In genomic region chr3:57126244-57126643, GRCh38 we compare ENCODE assay signal across 28 cellular contexts. TPM values are rescaled to one million over a fixed set of nuclear protein-coding genes. Genes with fewer than 3 reads are reported as not detected.
A peak's percentile ranks its signal among the peaks of the same experiment; 100 is the strongest.
DNase-seq lines count a peak whose midpoint lies in the region; ATAC-seq lines count a peak whose summit lies in the region.
"Had no signal": no experiment of that assay in that cellular context is flagged by ENCODE, and none has a peak within 500 bp of the region (broad histone marks: within the 10 kb centered on the region; RNA-seq: fewer than 3 reads in every experiment).

No MANE protein-coding gene starts in this region.

- H3K9me3 Mint-ChIP-seq in activated T-helper 17 cell treated with anti-CD3 and anti-CD28 coated beads, Interleukin-2, amount 50 U/mL, for 72 hours: no peaks in the 10 kb centered on the region
- H3K9me3 Mint-ChIP-seq: activated naive CD4-positive, alpha-beta T cell treated with anti-CD3 and anti-CD28 coated beads, Interleukin-2, amount 50 U/mL, for 72 hours; stimulated activated effector memory CD8-positive, alpha-beta T cell treated with anti-CD3 and anti-CD28 coated beads, Interleukin-12 subunit alpha, Interleukin-12 subunit beta, amount 100 ng/mL, for 72 hours had no signal

- H3K4me1 ChIP-seq in NT2/D1 (ENCODE audit: insufficient read depth, insufficient read length) (peaks cover 6% of the 10 kb centered on the region), iPS-20b (ENCODE audit: insufficient read depth, low read length) (peaks cover 56% of the 10 kb centered on the region), rectal smooth muscle tissue (ENCODE audit: control insufficient read depth, insufficient read depth, low read length) (peaks cover 34% of the 10 kb centered on the region)

- H3K9ac ChIP-seq in NT2/D1 (ENCODE audit: insufficient read length, low read depth) (no peak overlapping the region), iPS-20b (ENCODE audit: low read depth, low read length) (peak overlapping the region; percentile 21; the same call in 1 of the 2 replicates), rectal smooth muscle tissue (ENCODE audit: low read length) (no peak overlapping the region)
- H3K9ac ChIP-seq: BLaER1 treated with 17β-estradiol and CSF1 and Interleukin-3, amounts not matched to agents 10 nM and 100 nM; GM23248 had no signal

- H3K27ac ChIP-seq in iPS-20b (ENCODE audit: low read length) (no peak overlapping the region), rectal smooth muscle tissue (ENCODE audit: low read depth, low read length) (peak overlapping the region; percentile 25)
- H3K27ac ChIP-seq: BLaER1 treated with 17β-estradiol and CSF1 and Interleukin-3, amounts not matched to agents 10 nM and 100 nM; gastroesophageal sphincter; GM23248; hepatocyte; HL-60; PC-9 had no signal

- H3K36me3 ChIP-seq in H7 (replicated peaks; ENCODE audit: control insufficient read depth, insufficient read depth, low read length): no peaks in the 10 kb centered on the region; the same call in 1 of the 2 replicates
- peaks cover 12% of the 10 kb centered on the region for H3K36me3 ChIP-seq in NT2/D1 (ENCODE audit: insufficient read depth, insufficient read length, low read length)
- no peaks in the 10 kb centered on the region for H3K36me3 ChIP-seq in iPS-20b (ENCODE audit: insufficient read depth, low read depth, low read length)
- no peaks in the 10 kb centered on the region for H3K36me3 ChIP-seq in rectal smooth muscle tissue (ENCODE audit: control insufficient read depth, insufficient read depth, low read length)
- H3K36me3 ChIP-seq: BLaER1 treated with 17β-estradiol and CSF1 and Interleukin-3, amounts not matched to agents 10 nM and 100 nM; gastroesophageal sphincter; transverse colon had no signal

- H3K4me3 Mint-ChIP-seq in activated T-helper 17 cell treated with anti-CD3 and anti-CD28 coated beads, Interleukin-2, amount 50 U/mL, for 72 hours: no peak overlapping the region
- H3K4me3 Mint-ChIP-seq: activated CD8-positive, alpha-beta T cell treated with anti-CD3 and anti-CD28 coated beads, Interleukin-2, amount 10 ng/mL, durations not matched to agents 7 days and 5 days; stimulated activated effector memory CD8-positive, alpha-beta T cell treated with anti-CD3 and anti-CD28 coated beads, Interleukin-12 subunit alpha, Interleukin-12 subunit beta, amount 100 ng/mL, for 72 hours had no signal

- peak; percentile 49 for DNase-seq in H7
- peak; percentile 67 for DNase-seq in NT2/D1 (ENCODE audit: low read depth, low spot score)
- DNase-seq in left colon: no peak
- DNase-seq: activated CD4-positive, CD25-positive, alpha-beta regulatory T cell treated with anti-CD3 and anti-CD28 coated beads, Interleukin-2, amount 50 U/mL, for 72 hours; activated CD8-positive, alpha-beta T cell treated with anti-CD3 and anti-CD28 coated beads, Interleukin-2, amount 10 ng/mL, durations not matched to agents 7 days and 5 days; activated T-cell treated with anti-CD3 and anti-CD28 coated beads for 4 hours; DMS79 treated with DMSO at 0.1 percent for 48 hours; GM23248; islet precursor cell; Karpas-422; left ventricle myocardium superior; NCI-H1417 treated with DMSO at 0.1 percent for 48 hours; NCI-H2029 treated with DMSO at 0.1 percent for 48 hours; NCI-H526; NK-92 treated with Interleukin-12 subunit alpha and Interleukin-12 subunit beta, amount 100 ng/mL, for 24 hours; PC-9; stimulated activated CD4-positive, alpha-beta T cell treated with anti-CD3 and anti-CD28 coated beads, Interleukin-15, amount 100 ng/mL, for 24 hours; transverse colon had no signal

- no peak overlapping the region for H3K27ac Mint-ChIP-seq in activated T-helper 17 cell treated with anti-CD3 and anti-CD28 coated beads, Interleukin-2, amount 50 U/mL, for 72 hours
- H3K27ac Mint-ChIP-seq: activated CD8-positive, alpha-beta T cell treated with anti-CD3 and anti-CD28 coated beads, Interleukin-2, amount 10 ng/mL, durations not matched to agents 7 days and 5 days; activated naive CD4-positive, alpha-beta T cell treated with anti-CD3 and anti-CD28 coated beads, Interleukin-2, amount 50 U/mL, for 72 hours; stimulated activated effector memory CD8-positive, alpha-beta T cell treated with anti-CD3 and anti-CD28 coated beads, Interleukin-12 subunit alpha, Interleukin-12 subunit beta, amount 100 ng/mL, for 72 hours had no signal

- H3K27me3 ChIP-seq in H7 (ENCODE audit: control insufficient read depth, insufficient read depth, low read length) (peaks cover 5% of the 10 kb centered on the region), NT2/D1 (ENCODE audit: insufficient read depth, insufficient read length) (peaks cover 9% of the 10 kb centered on the region), iPS-20b (ENCODE audit: insufficient read depth, low read length) (peaks cover 20% of the 10 kb centered on the region), rectal smooth muscle tissue (ENCODE audit: control insufficient read depth, insufficient read depth, low read length) (no peaks in the 10 kb centered on the region)
- H3K27me3 ChIP-seq: BLaER1 treated with 17β-estradiol and CSF1 and Interleukin-3, amounts not matched to agents 10 nM and 100 nM; gastroesophageal sphincter; hepatocyte; transverse colon had no signal

- H3K9me3 ChIP-seq in NT2/D1 (ENCODE audit: insufficient read depth, low read length): no peaks in the 10 kb centered on the region
- no peaks in the 10 kb centered on the region for H3K9me3 ChIP-seq in iPS-20b (ENCODE audit: insufficient read depth, low read depth, low read length)
- H3K9me3 ChIP-seq: BLaER1 treated with 17β-estradiol and CSF1 and Interleukin-3, amounts not matched to agents 10 nM and 100 nM; gastroesophageal sphincter; transverse colon had no signal

- ATAC-seq in activated T-helper 17 cell treated with anti-CD3 and anti-CD28 coated beads, Interleukin-2, amount 50 U/mL, for 72 hours (replicated peaks): no peak
- ATAC-seq in HG02763 (IDR thresholded peaks at IDR 0.05; ENCODE audit: unreplicated experiment) (no peak), left colon (no peak)
- ATAC-seq: activated CD8-positive, alpha-beta T cell treated with anti-CD3 and anti-CD28 coated beads, Interleukin-2, amount 10 ng/mL, durations not matched to agents 7 days and 5 days; activated naive CD4-positive, alpha-beta T cell treated with anti-CD3 and anti-CD28 coated beads, Interleukin-2, amount 50 U/mL, for 72 hours; gastroesophageal sphincter; left ventricle myocardium superior; stimulated activated effector memory CD8-positive, alpha-beta T cell treated with anti-CD3 and anti-CD28 coated beads, Interleukin-12 subunit alpha, Interleukin-12 subunit beta, amount 100 ng/mL, for 72 hours had no signal

- peaks cover 14% of the 10 kb centered on the region for H3K27me3 Mint-ChIP-seq in activated T-helper 17 cell treated with anti-CD3 and anti-CD28 coated beads, Interleukin-2, amount 50 U/mL, for 72 hours

- intact Hi-C loops in left colon (cut with DNase I, micrococcal nuclease): no loop called here

- H3K4me3 ChIP-seq in H7 (ENCODE audit: insufficient read depth, low read depth, low read length) (no peak overlapping the region), NT2/D1 (ENCODE audit: insufficient read length, low read depth) (no peak overlapping the region), iPS-20b (ENCODE audit: low read length) (no peak overlapping the region), rectal smooth muscle tissue (ENCODE audit: low read length) (no peak overlapping the region)
- H3K4me3 ChIP-seq: BLaER1 treated with 17β-estradiol and CSF1 and Interleukin-3, amounts not matched to agents 10 nM and 100 nM; gastroesophageal sphincter; GM23248; hepatocyte; PC-9; transverse colon had no signal

- H3K4me1 Mint-ChIP-seq in activated T-helper 17 cell treated with anti-CD3 and anti-CD28 coated beads, Interleukin-2, amount 50 U/mL, for 72 hours: no peaks in the 10 kb centered on the region

- no peaks in the 10 kb centered on the region for H3K36me3 Mint-ChIP-seq in activated T-helper 17 cell treated with anti-CD3 and anti-CD28 coated beads, Interleukin-2, amount 50 U/mL, for 72 hours (ENCODE audit: low read depth)
- H3K36me3 Mint-ChIP-seq: activated naive CD4-positive, alpha-beta T cell treated with anti-CD3 and anti-CD28 coated beads, Interleukin-2, amount 50 U/mL, for 72 hours; stimulated activated effector memory CD8-positive, alpha-beta T cell treated with anti-CD3 and anti-CD28 coated beads, Interleukin-12 subunit alpha, Interleukin-12 subunit beta, amount 100 ng/mL, for 72 hours had no signal

RNA-seq across cellular contexts. Expression of gene IL17RD, which starts 38.9 kb away (rescaled TPM):
- 31.6 and 33.4 TPM in 2 replicates for total RNA-seq in H7 (2014; rRNA removed; shearing (Covaris generic))
- total RNA-seq in activated T-helper 17 cell treated with anti-CD3 and anti-CD28 coated beads, Interleukin-2, amount 50 U/mL, for 72 hours: under 1 TPM; 0.15 to 0.48 TPM
- total RNA-seq in left colon: 1 to 10 TPM in 1 of 2 donors, under 1 TPM in 1; 0.85 to 2.7 TPM
- total RNA-seq: activated CD8-positive, alpha-beta T cell treated with anti-CD3 and anti-CD28 coated beads, Interleukin-2, amount 10 ng/mL, durations not matched to agents 7 days and 5 days had no signal

Comparison
In these comparisons a context has a peak if more than half of its experiments do, and no peak if none do; other contexts are left out.
1. DNase-seq: peak in H7 (single experiment) and NT2/D1 (single experiment); none in left colon (0 of 2).